1 cellular context compared by ENCODE assay signal in the genomic region with DNA sequence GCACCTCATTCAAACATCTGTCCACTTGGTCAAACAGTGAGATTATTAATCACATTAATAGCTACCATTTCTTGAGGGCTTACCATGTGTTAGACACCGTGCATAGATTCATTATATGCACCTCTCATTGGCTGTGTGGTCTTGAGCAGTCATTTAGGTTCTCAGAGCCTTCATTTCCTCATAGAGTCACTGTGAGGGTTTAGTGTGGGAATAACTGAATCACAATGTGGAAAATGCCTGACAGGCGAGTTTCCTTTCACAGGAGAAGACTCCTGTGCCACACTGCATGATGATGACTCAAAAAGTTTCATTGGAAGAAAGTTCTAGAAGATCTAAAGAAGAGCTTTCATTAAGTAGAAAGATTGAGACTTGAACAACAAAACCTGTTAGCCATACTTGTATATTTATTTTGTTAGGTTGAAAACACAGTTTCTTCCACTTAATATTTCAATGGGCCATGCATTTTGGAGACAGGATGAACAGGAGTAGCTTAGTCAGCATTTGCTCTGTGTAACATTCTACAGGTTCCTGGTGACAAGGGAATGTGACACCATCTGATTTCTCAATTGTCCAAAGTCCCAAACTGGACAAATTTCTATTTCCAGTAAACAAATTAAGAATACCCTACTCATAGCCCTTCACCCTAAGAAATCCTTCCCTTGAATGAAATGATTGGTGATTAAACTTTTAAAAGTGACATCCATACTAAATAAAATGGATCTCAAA.
A peak's percentile ranks its signal among the peaks of the same experiment; 100 is the strongest.
TF ChIP-seq lines count a peak whose summit lies in the region.

No MANE protein-coding gene starts in this region.

TF ChIP-seq in IMR-90, 13 proteins besides CTCF, POLR2A, EP300 and RAD21:
- TF ChIP-seq MAFK (IDR thresholded peaks at IDR 0.05; ENCODE audit: low read depth, low read length) (peak; percentile 32; the same call in 1 of the 2 replicates), MAZ (IDR thresholded peaks at IDR 0.05; ENCODE audit: borderline replicate concordance, low read depth, low read length) (no peak)
